8 cellular contexts compared by ENCODE assay signal in the genomic region with DNA sequence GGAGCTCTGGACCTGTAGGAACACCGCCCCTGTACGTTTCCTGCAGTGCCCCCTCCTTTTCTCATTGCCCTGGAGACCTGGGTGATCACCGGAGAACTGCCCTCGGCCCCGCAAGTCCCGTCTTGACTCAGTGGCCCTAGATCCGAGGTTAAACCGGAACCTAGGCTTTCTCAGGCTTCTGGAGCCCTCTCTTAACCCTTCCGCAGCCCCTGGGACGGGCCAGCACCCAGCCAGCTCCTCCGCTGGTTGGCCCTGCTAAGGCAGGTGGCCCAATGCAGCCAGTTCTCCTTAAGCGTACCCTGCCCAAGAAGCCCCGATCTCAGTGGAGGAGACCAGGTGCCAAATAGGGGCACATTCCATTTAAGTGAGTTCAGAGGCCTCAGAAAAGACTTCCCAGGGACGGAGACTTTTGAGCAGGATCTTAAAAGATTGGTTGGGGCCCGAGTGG. TPM values are rescaled to one million over a fixed set of nuclear protein-coding genes. Genes with fewer than 3 reads are reported as not detected.
DNase-seq lines count a peak whose midpoint lies in the region; ATAC-seq and TF ChIP-seq lines count a peak whose summit lies in the region.

No MANE protein-coding gene starts in this region.

- ATAC-seq in HG02623 (IDR thresholded peaks at IDR 0.05; ENCODE audit: unreplicated experiment) (peak; percentile 10), RWPE2 (ENCODE audit: low read depth) (peak; percentile 67), left lung (peak; percentile 72)

- TF ChIP-seq CTCF in GM06990 (IDR thresholded peaks at IDR 0.05; ENCODE audit: insufficient read depth, low read length, poor library complexity, severe bottlenecking) (no peak), RWPE2 (IDR thresholded peaks at IDR 0.05; ENCODE audit: poor library complexity, severe bottlenecking) (no peak), choroid plexus epithelial cell (conservative IDR thresholded peaks at IDR 0.05; ENCODE audit: low read depth, low read length) (no peak), left lung (IDR thresholded peaks at IDR 0.05) (no peak)

- intact Hi-C loops in left lung (cut with DNase I): no loop called here

- H3K36me3 ChIP-seq in GM06990 (ENCODE audit: control insufficient read depth, insufficient read depth, low read length): peaks cover under 1% of the 10 kb centered on the region; the same call in 1 of the 2 replicates
- no peaks in the 10 kb centered on the region for H3K36me3 ChIP-seq in RWPE2 (ENCODE audit: low read depth)
- peaks cover 0 to 10% of the 10 kb centered on the region in 2 donors for H3K36me3 ChIP-seq in left lung

- H3K4me1 ChIP-seq in RWPE2 (ENCODE audit: insufficient read depth, poor library complexity, severe bottlenecking): peaks cover 5% of the 10 kb centered on the region
- H3K4me1 ChIP-seq in left lung: peaks cover 0 to 13% of the 10 kb centered on the region in 2 donors

- H3K27ac ChIP-seq in RWPE2 (ENCODE audit: poor library complexity, severe bottlenecking) (peak overlapping the region; percentile 69), left lung (peak overlapping the region; percentile 90 to 95)

- H3K27me3 ChIP-seq in GM06990 (replicated peaks; ENCODE audit: control insufficient read depth, insufficient read depth, low read length): no peaks in the 10 kb centered on the region
- no peaks in the 10 kb centered on the region for H3K27me3 ChIP-seq in RWPE2 (ENCODE audit: insufficient read depth, poor library complexity, severe bottlenecking)
- H3K27me3 ChIP-seq in left lung: no peaks in the 10 kb centered on the region

- DNase-seq in GM06990 (ENCODE audit: extremely low read depth, insufficient read length) (peak; percentile 72), RWPE2 (ENCODE audit: low spot score) (no peak), choroid plexus epithelial cell (ENCODE audit: low read depth) (peak; percentile 39), left lung (peak in 1 of 2 donors; percentile 60), NCI-H524 treated with DMSO at 0.1 percent for 48 hours (lab: John Stamatoyannopoulos, UW) (no peak), OCI-M2 (lab: John Stamatoyannopoulos, UW; ENCODE audit: unreplicated experiment) (no peak)
- peak in 2 of 3 experiments; percentile 15 to 47 for DNase-seq in stimulated activated CD4-positive, alpha-beta T cell treated with anti-CD3 and anti-CD28 coated beads, TNF-alpha, amount 100 ng/mL, for 24 hours (ENCODE audit: low read depth in 3 of 3)

- H3K4me3 ChIP-seq in GM06990 (replicated peaks; ENCODE audit: low read depth, low read length) (peak overlapping the region; percentile 78), RWPE2 (ENCODE audit: severe bottlenecking) (peak overlapping the region; percentile 62), choroid plexus epithelial cell (ENCODE audit: low read depth, low read length) (peak overlapping the region; percentile 71), left lung (peak overlapping the region; percentile 78 to 83)

- H3K9me3 ChIP-seq in RWPE2 (ENCODE audit: severe bottlenecking): no peaks in the 10 kb centered on the region
- no peaks in the 10 kb centered on the region for H3K9me3 ChIP-seq in left lung

RNA-seq across cellular contexts. Expression of a gene that starts 0.8 kb away (rescaled TPM):
- total RNA-seq in left lung: 10 to 100 TPM; 15.0 to 15.7 TPM

RNA-seq across cellular contexts. Expression of a gene that starts 16.0 kb away (rescaled TPM):
- not detected for total RNA-seq in left lung

RNA-seq across cellular contexts. Expression of a gene that starts 20.4 kb away (rescaled TPM):
- under 1 TPM; 0.26 to 0.64 TPM for total RNA-seq in left lung

RNA-seq across cellular contexts. Expression of a gene that starts 36.8 kb away (rescaled TPM):
- total RNA-seq in left lung: 10 to 100 TPM; 22.0 to 36.6 TPM

RNA-seq across cellular contexts. Expression of a gene that starts 47.9 kb away (rescaled TPM):
- 10 to 100 TPM; 21.6 to 22.2 TPM for total RNA-seq in left lung

Comparison
In these comparisons a context has a peak if more than half of its experiments do, and no peak if none do; other contexts are left out.
1. DNase-seq: peak in GM06990 (single experiment), choroid plexus epithelial cell (single experiment) and stimulated activated CD4-positive, alpha-beta T cell treated with anti-CD3 and anti-CD28 coated beads, TNF-alpha, amount 100 ng/mL, for 24 hours (2 of 3); none in RWPE2 (single experiment), NCI-H524 treated with DMSO at 0.1 percent for 48 hours (single experiment) and OCI-M2 (single experiment).
2. ATAC-seq: peak in every context shown above with its lines; median percentile 72 in left lung; 67 in RWPE2; 10 in HG02623.
3. Peak in every context shown above with its lines, with median percentiles within 50 percentile points of each other: H3K4me3 ChIP-seq.